Comparison of ENCODE assay signal across 7 cellular contexts in the genomic region with DNA sequence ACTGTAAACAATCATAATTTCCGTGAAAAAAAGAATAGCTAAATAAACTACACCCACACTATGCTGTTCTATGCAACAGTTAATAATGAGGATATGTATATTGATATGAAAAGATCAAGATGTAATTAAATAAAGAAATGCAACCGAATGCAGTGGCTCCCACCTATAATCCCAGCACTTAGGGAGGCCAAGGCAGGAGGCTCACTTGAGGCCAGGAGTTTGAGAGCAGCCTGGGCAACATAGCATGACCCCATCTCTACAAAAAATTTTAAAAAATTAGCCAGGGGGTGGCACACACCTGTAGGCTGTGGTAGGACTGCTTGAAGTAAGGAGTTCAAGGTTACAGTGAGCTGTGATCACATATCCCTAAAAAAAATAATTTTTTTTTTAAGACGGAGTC.
"Had no signal": no experiment of that assay in that cellular context is flagged by ENCODE, and none has a peak within 500 bp of the region (broad histone marks: within the 10 kb centered on the region; RNA-seq: fewer than 3 reads in every experiment).

No MANE protein-coding gene starts in this region.

- DNase-seq: GM23248, GOT3, H7, KG1 had no signal

- H3K27me3 Mint-ChIP-seq: IgD-negative memory B cell had no signal

- H3K9me3 ChIP-seq: HAP-1 had no signal

- H3K27ac Mint-ChIP-seq: IgD-negative memory B cell had no signal

- ATAC-seq: HCT116 had no signal

- H3K4me3 Mint-ChIP-seq: IgD-negative memory B cell had no signal

- H3K27ac ChIP-seq: GM23248 had no signal

- H3K4me1 ChIP-seq: HAP-1 had no signal

- H3K4me3 ChIP-seq: GM23248, HAP-1 had no signal

- H3K9me3 Mint-ChIP-seq: IgD-negative memory B cell had no signal
